In the genomic region with DNA sequence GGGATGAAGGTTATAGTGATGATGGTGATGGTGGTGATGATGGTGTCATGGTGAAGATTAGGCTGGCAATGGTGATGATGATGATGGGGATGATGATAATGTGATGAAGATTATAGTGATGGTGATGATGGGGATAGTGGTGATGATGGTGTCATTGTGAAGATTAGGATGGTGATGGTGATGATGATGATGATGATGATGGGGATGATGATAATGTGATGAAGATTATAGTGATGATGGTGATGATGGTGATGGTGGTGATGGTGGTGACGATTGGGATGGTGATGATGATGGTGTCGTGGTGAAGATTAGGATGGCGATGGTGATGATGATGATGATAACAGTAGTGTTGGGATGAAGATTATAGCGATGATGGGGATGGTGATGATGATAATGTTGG, we compare ENCODE assay signal across 9 cellular contexts.
"Had no signal": no experiment of that assay in that cellular context is flagged by ENCODE, and none has a peak within 500 bp of the region (broad histone marks: within the 10 kb centered on the region; RNA-seq: fewer than 3 reads in every experiment).

No MANE protein-coding gene starts in this region.

- H3K9ac ChIP-seq: GM23248 had no signal

- H3K27ac ChIP-seq: GM23248, HL-60 had no signal

- FAIRE-seq: H54 had no signal

- H3K4me3 Mint-ChIP-seq: H9, HFFc6, IgD-negative memory B cell had no signal

- H3K4me3 ChIP-seq: GM23248 had no signal

- H3K36me3 Mint-ChIP-seq: IgD-negative memory B cell had no signal

- DNase-seq: GM23248, GOT3, H9, HCEC 1CT, HFFc6, KG1 had no signal

- H2AFZ ChIP-seq: GM23248 had no signal

- H3K4me1 Mint-ChIP-seq: H9, IgD-negative memory B cell had no signal

- H3K27ac Mint-ChIP-seq: H9, HFFc6, IgD-negative memory B cell had no signal
